10 cellular contexts compared by ENCODE assay signal in the genomic region with DNA sequence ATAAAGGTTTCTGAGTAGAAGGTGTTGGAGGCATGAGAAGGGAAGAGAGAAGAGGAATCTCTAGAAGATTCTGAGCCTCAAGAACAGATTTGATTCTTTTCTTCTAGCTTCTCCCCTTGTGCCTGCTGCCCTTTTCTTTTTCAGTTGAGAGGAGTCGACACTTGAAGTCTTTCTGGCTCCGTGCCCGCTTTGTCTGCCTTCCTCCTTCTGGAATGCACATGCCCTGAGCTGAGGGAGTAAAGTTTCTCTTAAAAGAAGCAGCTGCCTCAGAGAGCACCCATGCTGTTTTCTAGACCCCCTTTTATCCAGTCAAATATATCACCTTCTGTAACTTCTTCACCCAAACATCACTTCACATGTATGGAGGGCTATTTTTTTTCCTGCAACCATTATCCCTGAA. TPM values are rescaled to one million over a fixed set of nuclear protein-coding genes. Genes with fewer than 3 reads are reported as not detected.
DNase-seq lines count a peak whose midpoint lies in the region; ATAC-seq, FAIRE-seq and TF ChIP-seq lines count a peak whose summit lies in the region.
"Had no signal": no experiment of that assay in that cellular context is flagged by ENCODE, and none has a peak within 500 bp of the region (broad histone marks: within the 10 kb centered on the region; RNA-seq: fewer than 3 reads in every experiment).

No MANE protein-coding gene starts in this region.

- TF ChIP-seq CTCF in endothelial cell of umbilical vein (IDR thresholded peaks at IDR 0.05; ENCODE audit: extremely low read depth in 1 of 2, insufficient read depth in 1 of 2, low read depth in 1 of 2, low read length in 2 of 2) (no peak), osteoblast (IDR thresholded peaks at IDR 0.05; ENCODE audit: extremely low read depth, low read depth, low read length) (no peak)
- TF ChIP-seq CTCF in activated CD8-positive, alpha-beta T cell treated with anti-CD3 and anti-CD28 coated beads for 36 hours (IDR thresholded peaks at IDR 0.05) = no peak

- CTCF ChIA-PET in endothelial cell of umbilical vein (lab: Charles Lee) = interaction anchor here (0.9 to 1.3 kb wide), 5 partner anchors 10 to 605 kb away, joined by 3 to 4 read pairs (median 3); a partner anchor contains a TSS
- CTCF ChIA-PET in activated CD8-positive, alpha-beta T cell treated with anti-CD3 and anti-CD28 coated beads for 36 hours (lab: Charles Lee) = interaction anchor here (1.3 kb wide), 2 partner anchors 11 to 21 kb away, joined by 3 to 4 read pairs; no protein-coding TSS in a partner anchor

- FAIRE-seq in endothelial cell of umbilical vein (lab: Jason Lieb, UNC) = peak; percentile 76

- H3K4me3 Mint-ChIP-seq in activated CD8-positive, alpha-beta T cell treated with anti-CD3 and anti-CD28 coated beads for 36 hours = no peak overlapping the region

- H4K20me1 ChIP-seq in endothelial cell of umbilical vein (replicated peaks; ENCODE audit: control insufficient read depth, extremely low read depth, insufficient read depth, low read length) = no peaks in the 10 kb centered on the region
- H4K20me1 ChIP-seq in osteoblast (ENCODE audit: insufficient read depth, low read length) = no peaks in the 10 kb centered on the region

- no peak for TF ChIP-seq POLR2A in endothelial cell of umbilical vein (IDR thresholded peaks at IDR 0.05; ENCODE audit: low read depth, low read length)

- DNase-seq in DMS79 (lab: John Stamatoyannopoulos, UW) (peak; percentile 85), NCI-H226 (peak; percentile 57), endothelial cell of umbilical vein (ENCODE audit: low read depth, low spot score) (peak; percentile 68), osteoblast (ENCODE audit: insufficient read length, low spot score, missing footprints) (no peak), HuH-7.5 (ENCODE audit: low spot score) (no peak)
- DNase-seq in activated CD8-positive, alpha-beta T cell treated with anti-CD3 and anti-CD28 coated beads for 36 hours = no peak
- DNase-seq in stimulated activated CD4-positive, alpha-beta T cell treated with anti-CD3 and anti-CD28 coated beads, Interleukin-4, amount 100 ng/mL, for 24 hours = no peak
- DNase-seq: NCI-H2107 had no signal

- no peak for ATAC-seq in activated CD8-positive, alpha-beta T cell treated with anti-CD3 and anti-CD28 coated beads for 36 hours
- ATAC-seq in HG02884 (IDR thresholded peaks at IDR 0.05; ENCODE audit: unreplicated experiment) = no peak

- H3K4me1 ChIP-seq in endothelial cell of umbilical vein (ENCODE audit: control insufficient read depth, extremely low read depth, insufficient read depth, low read length) = no peaks in the 10 kb centered on the region
- peaks cover 12% of the 10 kb centered on the region for H3K4me1 ChIP-seq in osteoblast (ENCODE audit: insufficient read depth, low read length)

- no peaks in the 10 kb centered on the region for H3K9me1 ChIP-seq in endothelial cell of umbilical vein (replicated peaks; ENCODE audit: control insufficient read depth, extremely low read depth, insufficient read depth, low read length)

- H3K27ac ChIP-seq in endothelial cell of umbilical vein (ENCODE audit: insufficient read depth, low read depth, low read length) (no peak overlapping the region), osteoblast (ENCODE audit: low read depth, low read length) (no peak overlapping the region)

- H3K4me3 ChIP-seq in endothelial cell of umbilical vein (replicated peaks in 1 of 3; ENCODE audit: insufficient read depth in 1 of 3, low read depth in 1 of 3, low read length in 3 of 3) = no peak overlapping the region
- H3K4me3 ChIP-seq in osteoblast (ENCODE audit: insufficient read depth, low read length) = no peak overlapping the region

- POLR2A ChIA-PET in endothelial cell of umbilical vein (lab: Charles Lee) = no interaction called here
- POLR2A ChIA-PET in activated CD8-positive, alpha-beta T cell treated with anti-CD3 and anti-CD28 coated beads for 36 hours (lab: Charles Lee) = no interaction called here

- no peaks in the 10 kb centered on the region for H3K79me2 ChIP-seq in endothelial cell of umbilical vein (ENCODE audit: control insufficient read depth, insufficient read depth, low read length)
- no peaks in the 10 kb centered on the region for H3K79me2 ChIP-seq in osteoblast (ENCODE audit: insufficient read depth, low read length)

- no TSS peak for BruUV-seq in endothelial cell of umbilical vein (replicated peaks; lab: Mats Ljungman, UMichigan)

- peak overlapping the region; percentile 46 for H2AFZ ChIP-seq in endothelial cell of umbilical vein (ENCODE audit: low read depth, low read length)
- H2AFZ ChIP-seq in osteoblast (ENCODE audit: low read length) = peak overlapping the region; percentile 20

- intact Hi-C loops in endothelial cell of umbilical vein (cut with micrococcal nuclease) = no loop called here
- intact Hi-C loops in activated CD8-positive, alpha-beta T cell treated with anti-CD3 and anti-CD28 coated beads for 36 hours (cut with micrococcal nuclease) = no loop called here

- H3K4me2 ChIP-seq in endothelial cell of umbilical vein (ENCODE audit: insufficient read depth, low read length) (no peak overlapping the region), osteoblast (ENCODE audit: insufficient read depth, low read length) (peak overlapping the region; percentile 12)

- H3K27me3 Mint-ChIP-seq in activated CD8-positive, alpha-beta T cell treated with anti-CD3 and anti-CD28 coated beads for 36 hours = peaks cover 8% of the 10 kb centered on the region

- H3K36me3 Mint-ChIP-seq in activated CD8-positive, alpha-beta T cell treated with anti-CD3 and anti-CD28 coated beads for 36 hours (ENCODE audit: low read depth) = no peaks in the 10 kb centered on the region

- no peaks in the 10 kb centered on the region for H3K36me3 ChIP-seq in endothelial cell of umbilical vein (ENCODE audit: control insufficient read depth in 2 of 2, extremely low read depth in 1 of 2, insufficient read depth in 2 of 2, low read length in 2 of 2)
- no peaks in the 10 kb centered on the region for H3K36me3 ChIP-seq in osteoblast (ENCODE audit: insufficient read depth, low read length)

- H3K9me3 Mint-ChIP-seq in activated CD8-positive, alpha-beta T cell treated with anti-CD3 and anti-CD28 coated beads for 36 hours = no peaks in the 10 kb centered on the region

- no peak overlapping the region for H3K9ac ChIP-seq in endothelial cell of umbilical vein (replicated peaks; ENCODE audit: extremely low read depth, insufficient read depth, low read length)

- H3K9me3 ChIP-seq in endothelial cell of umbilical vein (replicated peaks; ENCODE audit: control insufficient read depth, insufficient read depth, low read length) = no peaks in the 10 kb centered on the region
- no peaks in the 10 kb centered on the region for H3K9me3 ChIP-seq in osteoblast (ENCODE audit: low read depth, low read length)

- H3K27ac Mint-ChIP-seq in activated CD8-positive, alpha-beta T cell treated with anti-CD3 and anti-CD28 coated beads for 36 hours = no peak overlapping the region

- H3K27me3 ChIP-seq in endothelial cell of umbilical vein (ENCODE audit: control insufficient read depth in 2 of 2, insufficient read depth in 2 of 2, low read length in 2 of 2) = peaks cover 0 to 3% of the 10 kb centered on the region in 2 experiments
- H3K27me3 ChIP-seq in osteoblast (ENCODE audit: insufficient read depth, low read length) = no peaks in the 10 kb centered on the region

- dilution Hi-C loops in endothelial cell of umbilical vein (cut with MboI; ENCODE audit: extremely low pct_ligation_motif_present, low sequenced_read_pairs) = no loop called here

- H3K4me1 Mint-ChIP-seq in activated CD8-positive, alpha-beta T cell treated with anti-CD3 and anti-CD28 coated beads for 36 hours (ENCODE audit: low read depth) = no peaks in the 10 kb centered on the region

RNA-seq across cellular contexts. Expression of a gene that starts 13.7 kb away (rescaled TPM):
- not detected in 2 replicates for total RNA-seq in endothelial cell of umbilical vein
- polyA plus RNA-seq in endothelial cell of umbilical vein = not detected in 2 replicates
- polyA plus RNA-seq in endothelial cell of umbilical vein (2011; cell fraction: cytosol; rRNA removed) = not detected in 2 replicates
- not detected in 2 replicates for polyA plus RNA-seq in endothelial cell of umbilical vein (2011; cell fraction: nucleus; rRNA removed)
- polyA plus RNA-seq in endothelial cell of umbilical vein (2012) = not detected in 2 replicates
- not detected in 2 replicates for polyA minus RNA-seq in endothelial cell of umbilical vein
- polyA minus RNA-seq in endothelial cell of umbilical vein (2011; cell fraction: cytosol; rRNA and poly(A)+ RNA removed) = not detected
- polyA minus RNA-seq in endothelial cell of umbilical vein (2011; cell fraction: nucleus; rRNA and poly(A)+ RNA removed) = not detected in 2 replicates
- total RNA-seq in osteoblast = not detected in 2 replicates
- not detected for total RNA-seq in activated CD8-positive, alpha-beta T cell treated with anti-CD3 and anti-CD28 coated beads for 36 hours
- polyA plus RNA-seq: esophagus had no signal

RNA-seq across cellular contexts. Expression of a gene that starts 17.8 kb away (rescaled TPM):
- total RNA-seq in endothelial cell of umbilical vein (4.4 and 5.3 TPM in 2 replicates), osteoblast (5.6 and 7.2 TPM in 2 replicates)
- polyA plus RNA-seq in endothelial cell of umbilical vein = 2.4 and 2.5 TPM in 2 replicates
- 1.5 and 1.7 TPM in 2 replicates for polyA plus RNA-seq in endothelial cell of umbilical vein (2011; cell fraction: cytosol; rRNA removed)
- polyA plus RNA-seq in endothelial cell of umbilical vein (2011; cell fraction: nucleus; rRNA removed) = 2.0 and 2.5 TPM in 2 replicates
- 2.4 and 2.5 TPM in 2 replicates for polyA plus RNA-seq in endothelial cell of umbilical vein (2012)
- polyA minus RNA-seq in endothelial cell of umbilical vein = 3.2 and 3.4 TPM in 2 replicates
- polyA minus RNA-seq in endothelial cell of umbilical vein (2011; cell fraction: cytosol; rRNA and poly(A)+ RNA removed) = 0.31 TPM
- polyA minus RNA-seq in endothelial cell of umbilical vein (2011; cell fraction: nucleus; rRNA and poly(A)+ RNA removed) = 4.0 and 5.0 TPM in 2 replicates
- total RNA-seq in activated CD8-positive, alpha-beta T cell treated with anti-CD3 and anti-CD28 coated beads for 36 hours = 1 to 10 TPM; 3.9 TPM

RNA-seq across cellular contexts. Expression of a gene that starts 32.1 kb away (rescaled TPM):
- 7.6 and 8.0 TPM in 2 replicates for total RNA-seq in endothelial cell of umbilical vein
- 6.0 and 7.4 TPM in 2 replicates for polyA plus RNA-seq in endothelial cell of umbilical vein
- polyA plus RNA-seq in endothelial cell of umbilical vein (2011; cell fraction: cytosol; rRNA removed) = 6.1 and 7.4 TPM in 2 replicates
- 14.6 and 19.4 TPM in 2 replicates for polyA plus RNA-seq in endothelial cell of umbilical vein (2011; cell fraction: nucleus; rRNA removed)
- 9.4 TPM in 2 replicates for polyA plus RNA-seq in endothelial cell of umbilical vein (2012)
- polyA minus RNA-seq in endothelial cell of umbilical vein = 5.8 and 6.4 TPM in 2 replicates
- polyA minus RNA-seq in endothelial cell of umbilical vein (2011; cell fraction: cytosol; rRNA and poly(A)+ RNA removed) = 4.0 TPM
- polyA minus RNA-seq in endothelial cell of umbilical vein (2011; cell fraction: nucleus; rRNA and poly(A)+ RNA removed) = 7.9 and 11.7 TPM in 2 replicates
- 13.0 and 14.1 TPM in 2 replicates for total RNA-seq in osteoblast
- total RNA-seq in activated CD8-positive, alpha-beta T cell treated with anti-CD3 and anti-CD28 coated beads for 36 hours = 10 to 100 TPM; 17.9 to 19.1 TPM

RNA-seq across cellular contexts. Expression of a gene that starts 32.3 kb away (rescaled TPM):
- total RNA-seq in endothelial cell of umbilical vein = 22.0 and 25.3 TPM in 2 replicates
- 3.0 and 4.5 TPM in 2 replicates for polyA plus RNA-seq in endothelial cell of umbilical vein
- polyA plus RNA-seq in endothelial cell of umbilical vein (2011; cell fraction: cytosol; rRNA removed) = 5.0 and 5.2 TPM in 2 replicates
- polyA plus RNA-seq in endothelial cell of umbilical vein (2011; cell fraction: nucleus; rRNA removed) = 18.7 and 27.6 TPM in 2 replicates
- polyA plus RNA-seq in endothelial cell of umbilical vein (2012) = 13.4 and 20.3 TPM in 2 replicates
- 8.9 and 10.1 TPM in 2 replicates for polyA minus RNA-seq in endothelial cell of umbilical vein
- polyA minus RNA-seq in endothelial cell of umbilical vein (2011; cell fraction: cytosol; rRNA and poly(A)+ RNA removed) = 12.5 TPM
- polyA minus RNA-seq in endothelial cell of umbilical vein (2011; cell fraction: nucleus; rRNA and poly(A)+ RNA removed) = 21.0 and 32.8 TPM in 2 replicates
- total RNA-seq in osteoblast = 10.1 and 15.0 TPM in 2 replicates
- total RNA-seq in activated CD8-positive, alpha-beta T cell treated with anti-CD3 and anti-CD28 coated beads for 36 hours = 10 to 100 TPM; 38.3 to 42.0 TPM

RNA-seq across cellular contexts. Expression of a gene that starts 41.2 kb away (rescaled TPM):
- total RNA-seq in endothelial cell of umbilical vein = 0.25 and 0.64 TPM in 2 replicates
- polyA plus RNA-seq in endothelial cell of umbilical vein = 0.55 and 0.76 TPM in 2 replicates
- polyA plus RNA-seq in endothelial cell of umbilical vein (2011; cell fraction: cytosol; rRNA removed) = 0.32 and 0.86 TPM in 2 replicates
- 2.9 and 3.1 TPM in 2 replicates for polyA plus RNA-seq in endothelial cell of umbilical vein (2011; cell fraction: nucleus; rRNA removed)
- polyA plus RNA-seq in endothelial cell of umbilical vein (2012) = 0.15 and 0.23 TPM in 2 replicates
- 0.45 and 1.9 TPM in 2 replicates for polyA minus RNA-seq in endothelial cell of umbilical vein
- not detected for polyA minus RNA-seq in endothelial cell of umbilical vein (2011; cell fraction: cytosol; rRNA and poly(A)+ RNA removed)
- polyA minus RNA-seq in endothelial cell of umbilical vein (2011; cell fraction: nucleus; rRNA and poly(A)+ RNA removed) = 0.87 and 2.0 TPM in 2 replicates
- total RNA-seq in osteoblast = 1.8 and 2.1 TPM in 2 replicates
- under 1 TPM; 0.36 to 0.50 TPM for total RNA-seq in activated CD8-positive, alpha-beta T cell treated with anti-CD3 and anti-CD28 coated beads for 36 hours

Comparison
In these comparisons a context has a peak if more than half of its experiments do, and no peak if none do; other contexts are left out.
1. DNase-seq: peak in DMS79 (single experiment), NCI-H226 (single experiment) and endothelial cell of umbilical vein (single experiment); none in osteoblast (single experiment), HuH-7.5 (single experiment), activated CD8-positive, alpha-beta T cell treated with anti-CD3 and anti-CD28 coated beads for 36 hours (single experiment) and stimulated activated CD4-positive, alpha-beta T cell treated with anti-CD3 and anti-CD28 coated beads, Interleukin-4, amount 100 ng/mL, for 24 hours (single experiment).